Comparison of ENCODE assay signal across 8 cellular contexts in the genomic region with DNA sequence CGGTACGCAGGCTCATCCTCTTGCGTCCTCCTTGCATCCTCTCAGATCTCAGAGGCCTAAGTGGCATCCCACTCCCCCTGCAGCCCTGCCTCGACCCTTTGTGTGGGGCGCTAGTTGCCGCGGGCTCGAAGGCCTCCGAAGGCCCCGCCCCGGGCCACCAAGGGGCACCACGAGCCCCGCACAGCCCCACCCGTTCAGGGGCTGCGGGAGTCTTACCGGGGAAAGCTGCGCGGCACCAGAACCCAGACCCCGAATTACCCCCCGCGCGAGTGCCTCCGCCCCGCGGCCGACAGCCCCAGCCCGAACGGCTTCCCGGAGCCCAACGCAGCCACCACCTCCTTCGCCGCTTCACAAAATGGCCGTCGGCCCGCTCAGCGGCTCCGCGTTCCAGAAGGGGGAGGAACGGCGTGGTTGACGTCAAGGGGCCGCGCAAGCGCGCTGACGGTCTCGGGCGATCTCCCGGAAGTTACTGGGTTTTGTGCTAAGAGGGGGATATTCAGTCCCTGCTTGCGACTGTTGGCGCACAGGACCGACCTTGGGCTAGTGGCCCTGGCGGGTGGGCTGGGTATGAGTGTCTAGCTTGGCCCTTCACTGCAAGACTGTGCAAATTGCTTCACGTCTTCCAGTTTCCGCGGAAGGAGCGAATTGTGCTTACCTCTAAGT. TPM values are rescaled to one million over a fixed set of nuclear protein-coding genes. Genes with fewer than 3 reads are reported as not detected.
A peak's percentile ranks its signal among the peaks of the same experiment; 100 is the strongest.
DNase-seq lines count a peak whose midpoint lies in the region; TF ChIP-seq lines count a peak whose summit lies in the region.

A gene (minus strand): TSS at position 357 of the 663 bp plus-strand sequence. CDS start 31,977 bp downstream, outside the sequence.
A gene with protein sequence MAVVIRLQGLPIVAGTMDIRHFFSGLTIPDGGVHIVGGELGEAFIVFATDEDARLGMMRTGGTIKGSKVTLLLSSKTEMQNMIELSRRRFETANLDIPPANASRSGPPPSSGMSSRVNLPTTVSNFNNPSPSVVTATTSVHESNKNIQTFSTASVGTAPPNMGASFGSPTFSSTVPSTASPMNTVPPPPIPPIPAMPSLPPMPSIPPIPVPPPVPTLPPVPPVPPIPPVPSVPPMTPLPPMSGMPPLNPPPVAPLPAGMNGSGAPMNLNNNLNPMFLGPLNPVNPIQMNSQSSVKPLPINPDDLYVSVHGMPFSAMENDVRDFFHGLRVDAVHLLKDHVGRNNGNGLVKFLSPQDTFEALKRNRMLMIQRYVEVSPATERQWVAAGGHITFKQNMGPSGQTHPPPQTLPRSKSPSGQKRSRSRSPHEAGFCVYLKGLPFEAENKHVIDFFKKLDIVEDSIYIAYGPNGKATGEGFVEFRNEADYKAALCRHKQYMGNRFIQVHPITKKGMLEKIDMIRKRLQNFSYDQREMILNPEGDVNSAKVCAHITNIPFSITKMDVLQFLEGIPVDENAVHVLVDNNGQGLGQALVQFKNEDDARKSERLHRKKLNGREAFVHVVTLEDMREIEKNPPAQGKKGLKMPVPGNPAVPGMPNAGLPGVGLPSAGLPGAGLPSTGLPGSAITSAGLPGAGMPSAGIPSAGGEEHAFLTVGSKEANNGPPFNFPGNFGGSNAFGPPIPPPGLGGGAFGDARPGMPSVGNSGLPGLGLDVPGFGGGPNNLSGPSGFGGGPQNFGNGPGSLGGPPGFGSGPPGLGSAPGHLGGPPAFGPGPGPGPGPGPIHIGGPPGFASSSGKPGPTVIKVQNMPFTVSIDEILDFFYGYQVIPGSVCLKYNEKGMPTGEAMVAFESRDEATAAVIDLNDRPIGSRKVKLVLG (minus strand): TSS at position 357 of the 663 bp plus-strand sequence. CDS start 9,578 bp downstream, outside the sequence.

- H3K4me2 ChIP-seq in MM.1S (ENCODE audit: low read depth, low read length): peak within 1 kb of the TSS; percentile 82

- H3K27ac Mint-ChIP-seq in nephron progenitor cell: peak within 1 kb of the TSS; percentile 99
- peak within 1 kb of the TSS; percentile 96 for H3K27ac Mint-ChIP-seq in stimulated activated naive CD8-positive, alpha-beta T cell treated with anti-CD3 and anti-CD28 coated beads, Interleukin-15, Interleukin-2, amounts not matched to agents 100 ng/mL and 50 ng/mL, for 24 hours

- H3K9ac ChIP-seq in MM.1S (ENCODE audit: low read length): peak within 1 kb of the TSS; percentile 96

- H3K36me3 Mint-ChIP-seq in nephron progenitor cell (ENCODE audit: low read depth): peaks cover 41% of the 10 kb centered on the region
- peaks cover 51% of the 10 kb centered on the region for H3K36me3 Mint-ChIP-seq in stimulated activated naive CD8-positive, alpha-beta T cell treated with anti-CD3 and anti-CD28 coated beads, Interleukin-15, Interleukin-2, amounts not matched to agents 100 ng/mL and 50 ng/mL, for 24 hours (ENCODE audit: low read depth)

- peaks cover 6% of the 10 kb centered on the region for H3K27me3 Mint-ChIP-seq in nephron progenitor cell (ENCODE audit: low read depth, poor library complexity)
- H3K27me3 Mint-ChIP-seq in stimulated activated naive CD8-positive, alpha-beta T cell treated with anti-CD3 and anti-CD28 coated beads, Interleukin-15, Interleukin-2, amounts not matched to agents 100 ng/mL and 50 ng/mL, for 24 hours: no peaks in the 10 kb centered on the region

- peak within 1 kb of the TSS; percentile 88 for H3K4me3 Mint-ChIP-seq in nephron progenitor cell
- peak within 1 kb of the TSS; percentile 98 for H3K4me3 Mint-ChIP-seq in stimulated activated naive CD8-positive, alpha-beta T cell treated with anti-CD3 and anti-CD28 coated beads, Interleukin-15, Interleukin-2, amounts not matched to agents 100 ng/mL and 50 ng/mL, for 24 hours

- peak within 1 kb of the TSS; percentile 89 for H2AFZ ChIP-seq in MM.1S (ENCODE audit: low read length)

- H4K20me1 ChIP-seq in MM.1S (ENCODE audit: insufficient read depth, low read length): peaks cover 38% of the 10 kb centered on the region

- no peaks in the 10 kb centered on the region for H3K9me3 ChIP-seq in MM.1S (replicated peaks; ENCODE audit: insufficient read depth, low read length)

- no peaks in the 10 kb centered on the region for H3K9me2 ChIP-seq in MM.1S (replicated peaks; ENCODE audit: insufficient read depth, low read length)

- H3K27ac ChIP-seq in MM.1S (ENCODE audit: low read length): peak within 1 kb of the TSS; percentile 80

- DNase-seq in ELF-1 (ENCODE audit: low read depth, low spot score): peak; percentile 97
- DNase-seq in H7: peak; percentile 97
- peak; percentile 93 for DNase-seq in MM.1S
- peak; percentile 78 for DNase-seq in SHP77 treated with DMSO at 0.1 percent for 48 hours (lab: John Stamatoyannopoulos, UW)
- peak; percentile 97 for DNase-seq in activated effector memory CD4-positive, alpha-beta T cell treated with anti-CD3 and anti-CD28 coated beads, Interleukin-2, amount 50 U/mL, for 16 hours
- DNase-seq in fibroblast of the conjunctiva (ENCODE audit: low read depth): peak; percentile 82
- peak; percentile 91 for DNase-seq in nephron progenitor cell

- H3K4me3 ChIP-seq in H7 (ENCODE audit: insufficient read depth, low read depth, low read length) (peak within 1 kb of the TSS; percentile 96), MM.1S (ENCODE audit: low read length) (peak within 1 kb of the TSS; percentile 92)

- H3K27me3 ChIP-seq in H7 (ENCODE audit: control insufficient read depth, insufficient read depth, low read length) (no peaks in the 10 kb centered on the region), MM.1S (replicated peaks; ENCODE audit: insufficient read depth, low read length) (no peaks in the 10 kb centered on the region)

- peaks cover 3% of the 10 kb centered on the region for H3K36me3 ChIP-seq in H7 (replicated peaks; ENCODE audit: control insufficient read depth, insufficient read depth, low read length)
- no peaks in the 10 kb centered on the region for H3K36me3 ChIP-seq in MM.1S (replicated peaks; ENCODE audit: insufficient read depth, low read length)

- peaks cover 39% of the 10 kb centered on the region for H3K4me1 Mint-ChIP-seq in nephron progenitor cell
- peaks cover 45% of the 10 kb centered on the region for H3K4me1 Mint-ChIP-seq in stimulated activated naive CD8-positive, alpha-beta T cell treated with anti-CD3 and anti-CD28 coated beads, Interleukin-15, Interleukin-2, amounts not matched to agents 100 ng/mL and 50 ng/mL, for 24 hours (ENCODE audit: low read depth)

- peaks cover 51% of the 10 kb centered on the region for H3K79me2 ChIP-seq in MM.1S (ENCODE audit: low read length)

- peaks cover 31% of the 10 kb centered on the region for H3K4me1 ChIP-seq in MM.1S (ENCODE audit: low read length)

- TF ChIP-seq CTCF in MM.1S (IDR thresholded peaks at IDR 0.05; ENCODE audit: low read length) (no peak), nephron progenitor cell (IDR thresholded peaks at IDR 0.05) (no peak)

- H3F3A ChIP-seq in MM.1S (ENCODE audit: insufficient read depth, low read length): peaks cover 27% of the 10 kb centered on the region

- H3K9me3 Mint-ChIP-seq in nephron progenitor cell: peaks cover 8% of the 10 kb centered on the region
- no peaks in the 10 kb centered on the region for H3K9me3 Mint-ChIP-seq in stimulated activated naive CD8-positive, alpha-beta T cell treated with anti-CD3 and anti-CD28 coated beads, Interleukin-15, Interleukin-2, amounts not matched to agents 100 ng/mL and 50 ng/mL, for 24 hours

RNA-seq across cellular contexts. Expression of the first gene that starts in this region (rescaled TPM):
- 108 and 126 TPM in 2 replicates for total RNA-seq in H7 (2014; rRNA removed; shearing (Covaris generic))

RNA-seq across cellular contexts. Expression of the second gene that starts in this region (rescaled TPM):
- total RNA-seq in H7 (2014; rRNA removed; shearing (Covaris generic)): 49.5 and 50.0 TPM in 2 replicates

Comparison
In these comparisons a context has a peak if more than half of its experiments do, and no peak if none do; other contexts are left out.
1. Peak in every context shown above with its lines: DNase-seq, H3K4me3 ChIP-seq and H3K27ac ChIP-seq.